In the genomic region with DNA sequence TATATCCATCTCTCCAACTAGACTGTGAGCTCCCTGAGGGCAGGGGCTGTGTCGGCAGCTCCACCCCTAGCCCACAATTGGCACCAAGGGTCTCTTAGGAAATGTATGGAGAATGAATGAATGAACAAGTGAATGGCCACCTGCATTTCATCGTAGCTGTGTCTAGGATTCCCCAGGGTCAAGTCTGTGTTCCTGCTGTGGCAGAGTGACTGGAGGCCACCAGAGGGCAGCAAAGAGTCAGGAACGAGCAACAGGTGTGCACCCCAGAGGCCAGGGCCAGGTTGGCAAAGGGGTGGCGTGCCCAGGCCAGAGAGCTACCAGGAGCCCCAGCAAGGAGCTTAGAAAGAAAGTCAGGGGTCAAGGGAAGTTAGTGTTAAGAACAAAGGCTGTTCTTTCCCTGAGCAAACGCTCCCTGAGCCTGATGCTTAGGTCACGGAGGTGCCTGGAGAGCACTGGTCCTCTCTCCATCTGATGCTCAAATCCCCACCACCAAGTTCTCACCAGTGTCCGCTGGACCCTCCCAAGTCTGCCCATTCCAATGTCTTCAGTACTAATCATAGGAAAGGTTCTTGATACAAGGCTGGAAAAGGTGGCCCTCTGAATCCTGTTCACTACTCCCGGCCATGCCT, we compare ENCODE assay signal across 8 cellular contexts.
DNase-seq lines count a peak whose midpoint lies in the region; ATAC-seq and TF ChIP-seq lines count a peak whose summit lies in the region.

No MANE protein-coding gene starts in this region.

- in situ Hi-C loops in brain microvascular endothelial cell (cut with HindIII; ENCODE audit: low pct_ligation_motif_present, low sequenced_read_pairs) = no loop called here

- no peak overlapping the region for H3K4me3 ChIP-seq in NB4 (ENCODE audit: low read depth, low read length)
- H3K4me3 ChIP-seq in brain microvascular endothelial cell (ENCODE audit: low read depth, low read length) = no peak overlapping the region
- H3K4me3 ChIP-seq in kidney epithelial cell (ENCODE audit: low read depth, low read length) = no peak overlapping the region

- DNase-seq in CMK (ENCODE audit: low read depth) = peak; percentile 49
- DNase-seq in NB4 (ENCODE audit: low read depth) = peak; percentile 55
- DNase-seq in UCSD-AML1 (lab: John Stamatoyannopoulos, UW; ENCODE audit: unreplicated experiment) = peak; percentile 53
- peak; percentile 29 for DNase-seq in brain microvascular endothelial cell
- no peak for DNase-seq in kidney epithelial cell (ENCODE audit: low read depth)
- DNase-seq in stimulated activated CD4-positive, alpha-beta T cell treated with anti-CD3 and anti-CD28 coated beads, Interleukin-2, amount 100 ng/mL, for 48 hours = peak; percentile 77 to 81
- no peak for DNase-seq in GF-D8 (lab: John Stamatoyannopoulos, UW)

- peak; percentile 48 for ATAC-seq in GM21367 (IDR thresholded peaks at IDR 0.05; ENCODE audit: unreplicated experiment)

- H3K36me3 ChIP-seq in brain microvascular endothelial cell (replicated peaks) (no peaks in the 10 kb centered on the region), kidney epithelial cell (ENCODE audit: control insufficient read depth, insufficient read depth, low read length) (no peaks in the 10 kb centered on the region)

- no peak overlapping the region for H3K27ac ChIP-seq in brain microvascular endothelial cell

- H3K27me3 ChIP-seq in brain microvascular endothelial cell (replicated peaks) (peaks cover 28% of the 10 kb centered on the region), kidney epithelial cell (ENCODE audit: control insufficient read depth, insufficient read depth, low read length) (peaks cover 33% of the 10 kb centered on the region)

- peak; percentile 78 for TF ChIP-seq CTCF in NB4 (IDR thresholded peaks at IDR 0.05; ENCODE audit: low read depth, low read length)
- TF ChIP-seq CTCF in brain microvascular endothelial cell (IDR thresholded peaks at IDR 0.05; ENCODE audit: low read depth, low read length, missing control alignments) = peak; percentile 96
- TF ChIP-seq CTCF in kidney epithelial cell (IDR thresholded peaks at IDR 0.05; ENCODE audit: insufficient read depth, low read length, poor library complexity, severe bottlenecking) = peak; percentile 87

- TF ChIP-seq POLR2A in NB4 (IDR thresholded peaks at IDR 0.05; ENCODE audit: extremely low read depth, insufficient read length) = no peak

Comparison
In these comparisons a context has a peak if more than half of its experiments do, and no peak if none do; other contexts are left out.
1. DNase-seq: peak in CMK (single experiment), NB4 (single experiment), UCSD-AML1 (single experiment), brain microvascular endothelial cell (single experiment) and stimulated activated CD4-positive, alpha-beta T cell treated with anti-CD3 and anti-CD28 coated beads, Interleukin-2, amount 100 ng/mL, for 48 hours (2 of 2); none in kidney epithelial cell (single experiment) and GF-D8 (single experiment).
2. Peak in every context shown above with its lines, with median percentiles within 50 percentile points of each other: CTCF ChIP-seq.